Comparison of ENCODE assay signal across 8 cellular contexts in genomic region chr1:100188617-100189016, GRCh38. TPM values are rescaled to one million over a fixed set of nuclear protein-coding genes. Genes with fewer than 3 reads are reported as not detected.
DNase-seq lines count a peak whose midpoint lies in the region; ATAC-seq, FAIRE-seq and TF ChIP-seq lines count a peak whose summit lies in the region.

No MANE protein-coding gene starts in this region.

- no peaks in the 10 kb centered on the region for H3K36me3 ChIP-seq in right lobe of liver

- no peak for FAIRE-seq in HTR-8/SVneo (lab: Jason Lieb, UNC)

- intact Hi-C loops in right lobe of liver (cut with DNase I) = no loop called here

- TF ChIP-seq POLR2A in right lobe of liver (IDR thresholded peaks at IDR 0.05) = no peak

- WGBS in right lobe of liver (ENCODE audit: insufficient coverage, low coverage, low lambda C conversion rate, missing lambda C conversion rate) = 28% methylated on average over 3 of the region's 3 CpGs

- H3K27ac ChIP-seq in VCaP (peak overlapping the region; percentile 53), right lobe of liver (peak overlapping the region in 2 of 3 donors; percentile 3 to 50)

- TF ChIP-seq CTCF in VCaP (conservative IDR thresholded peaks at IDR 0.05) (no peak), right lobe of liver (IDR thresholded peaks at IDR 0.05) (no peak)

- H3K9me3 ChIP-seq in right lobe of liver = no peaks in the 10 kb centered on the region

- ATAC-seq in right lobe of liver (peak; percentile 59 to 70 (median 66)), GM19467 (IDR thresholded peaks at IDR 0.05; ENCODE audit: unreplicated experiment) (no peak)

- H3K27me3 ChIP-seq in right lobe of liver = no peaks in the 10 kb centered on the region

- H3K4me3 ChIP-seq in right lobe of liver = peak overlapping the region in 1 of 3 donors; percentile 2

- DNase-seq in GM03348 (ENCODE audit: low spot score) = peak; percentile 63
- peak; percentile 10 for DNase-seq in HT1080 (ENCODE audit: low read depth)
- no peak for DNase-seq in right lobe of liver
- no peak for DNase-seq in HTR-8/SVneo (ENCODE audit: insufficient read length, low spot score)
- DNase-seq in T-helper 1 cell = no peak
- DNase-seq in OCI-M2 (lab: John Stamatoyannopoulos, UW; ENCODE audit: unreplicated experiment) = no peak

- H3K4me1 ChIP-seq in right lobe of liver = peaks cover 0 to 23% (median 5%) of the 10 kb centered on the region in 4 donors

RNA-seq across cellular contexts. Expression of gene LRRC39, which starts 10.6 kb away (rescaled TPM):
- total RNA-seq in HT1080 (2014; rRNA removed; shearing (Covaris generic)) = not detected in 2 replicates
- 0.07 TPM in 1 of 2 replicates, not detected in the other for polyA plus RNA-seq in HT1080 (2015; cell fraction: cytosol; rRNA removed)
- 2.0 and 2.9 TPM in 2 replicates for polyA plus RNA-seq in HT1080 (2015; cell fraction: nucleus; rRNA removed)
- total RNA-seq in right lobe of liver = under 1 TPM in 4 of 6 experiments, not detected in 2; 0.10 to 0.39 (median 0.26) TPM

RNA-seq across cellular contexts. Expression of gene TRMT13, which starts 55.7 kb away (rescaled TPM):
- total RNA-seq in HT1080 (2014; rRNA removed; shearing (Covaris generic)) = 13.2 and 23.2 TPM in 2 replicates
- polyA plus RNA-seq in HT1080 (2015; cell fraction: cytosol; rRNA removed) = 20.0 and 26.7 TPM in 2 replicates
- polyA plus RNA-seq in HT1080 (2015; cell fraction: nucleus; rRNA removed) = 95.4 and 111 TPM in 2 replicates
- 10 to 100 TPM in 1 of 6 experiments, 1 to 10 TPM in 5; 4.9 to 12.1 (median 6.9) TPM for total RNA-seq in right lobe of liver

RNA-seq across cellular contexts. Expression of gene SASS6, which starts 55.9 kb away (rescaled TPM):
- total RNA-seq in HT1080 (2014; rRNA removed; shearing (Covaris generic)) = 11.1 and 12.1 TPM in 2 replicates
- polyA plus RNA-seq in HT1080 (2015; cell fraction: cytosol; rRNA removed) = 8.7 and 12.1 TPM in 2 replicates
- 25.2 and 29.7 TPM in 2 replicates for polyA plus RNA-seq in HT1080 (2015; cell fraction: nucleus; rRNA removed)
- 1 to 10 TPM in 4 of 6 experiments, under 1 TPM in 2; 0.84 to 2.4 (median 1.2) TPM for total RNA-seq in right lobe of liver

Comparison
In these comparisons a context has a peak if more than half of its experiments do, and no peak if none do; other contexts are left out.
1. DNase-seq: peak in GM03348 (single experiment) and HT1080 (single experiment); none in right lobe of liver (0 of 3), HTR-8/SVneo (single experiment), T-helper 1 cell (0 of 5) and OCI-M2 (single experiment).